In genomic region chr16:83807327-83807709, GRCh38 we compare ENCODE assay signal across 9 cellular contexts. TPM values are rescaled to one million over a fixed set of nuclear protein-coding genes. Genes with fewer than 3 reads are reported as not detected.
DNase-seq lines count a peak whose midpoint lies in the region; ATAC-seq and TF ChIP-seq lines count a peak whose summit lies in the region.
"Had no signal": no experiment of that assay in that cellular context is flagged by ENCODE, and none has a peak within 500 bp of the region (broad histone marks: within the 10 kb centered on the region; RNA-seq: fewer than 3 reads in every experiment).

No MANE protein-coding gene starts in this region.

- H3K9me3 Mint-ChIP-seq in activated naive CD4-positive, alpha-beta T cell treated with anti-CD3 and anti-CD28 coated beads for 36 hours, result no peaks in the 10 kb centered on the region
- H3K9me3 Mint-ChIP-seq in activated naive CD4-positive, alpha-beta T cell treated with anti-CD3 and anti-CD28 coated beads, Interleukin-2, amount 50 U/mL, for 72 hours, result peaks cover 0 to 10% of the 10 kb centered on the region in 2 donors

- no peak for DNase-seq in activated naive CD4-positive, alpha-beta T cell treated with anti-CD3 and anti-CD28 coated beads for 36 hours
- DNase-seq in activated naive CD4-positive, alpha-beta T cell (lab: John Stamatoyannopoulos, UW), result no peak
- no peak for DNase-seq in activated naive CD4-positive, alpha-beta T cell treated with anti-CD3 and anti-CD28 coated beads, Interleukin-2, amount 50 U/mL, for 72 hours (ENCODE audit: low spot score in 2 of 2)
- DNase-seq in tibial nerve (ENCODE audit: low spot score in 2 of 2) (no peak), CD1c-positive myeloid dendritic cell (ENCODE audit: extremely low spot score) (no peak)

- H3K27ac ChIP-seq in liver (ENCODE audit: low read depth in 1 of 2, low read length in 2 of 2) (no peak overlapping the region), tibial nerve (peak overlapping the region; percentile 51 to 89 (median 79))

- H3K4me3 ChIP-seq in liver (ENCODE audit: low read depth in 1 of 3, low read length in 3 of 3), result peak overlapping the region in 2 of 3 donors; percentile 4 to 91
- H3K4me3 ChIP-seq in tibial nerve, result peak overlapping the region; percentile 8 to 96 (median 83)

- peaks cover 15% of the 10 kb centered on the region for H3K36me3 Mint-ChIP-seq in activated naive CD4-positive, alpha-beta T cell treated with anti-CD3 and anti-CD28 coated beads for 36 hours (ENCODE audit: low read depth)
- H3K36me3 Mint-ChIP-seq in activated naive CD4-positive, alpha-beta T cell treated with anti-CD3 and anti-CD28 coated beads, Interleukin-2, amount 50 U/mL, for 72 hours, result peaks cover 11 to 12% of the 10 kb centered on the region in 2 donors

- H3K4me1 Mint-ChIP-seq in activated naive CD4-positive, alpha-beta T cell treated with anti-CD3 and anti-CD28 coated beads for 36 hours (ENCODE audit: low read depth), result peaks cover 37% of the 10 kb centered on the region

- peaks cover 0 to 5% (median under 1%) of the 10 kb centered on the region in 4 donors for H3K36me3 ChIP-seq in liver (ENCODE audit: control insufficient read depth in 4 of 4, insufficient read depth in 3 of 4, low read depth in 1 of 4, low read length in 3 of 4)
- peaks cover 0 to 10% (median 0%) of the 10 kb centered on the region in 3 donors for H3K36me3 ChIP-seq in tibial nerve

- intact Hi-C loops in activated naive CD4-positive, alpha-beta T cell treated with anti-CD3 and anti-CD28 coated beads for 36 hours (cut with micrococcal nuclease), result loop anchor here (1.0 to 10.0 kb wide), 3 partner anchors 92 to 1633 kb away; partner anchors contain the start of genes MBTPS1, MLYCD and MPHOSPH6

- CTCF ChIA-PET in activated naive CD4-positive, alpha-beta T cell treated with anti-CD3 and anti-CD28 coated beads for 36 hours (lab: Charles Lee), result interaction anchor here (0.6 kb wide), 1 partner anchor 13 kb away, joined by 3 read pairs; no protein-coding TSS in a partner anchor

- H3K4me1 ChIP-seq in liver (ENCODE audit: control insufficient read depth in 4 of 4, insufficient read depth in 4 of 4, low read length in 3 of 4) (peaks cover 9 to 11% (median 10%) of the 10 kb centered on the region in 4 donors), tibial nerve (peaks cover 0 to 38% (median 9%) of the 10 kb centered on the region in 4 donors)

- no peak overlapping the region for H3K27ac Mint-ChIP-seq in activated naive CD4-positive, alpha-beta T cell treated with anti-CD3 and anti-CD28 coated beads for 36 hours
- H3K27ac Mint-ChIP-seq in activated naive CD4-positive, alpha-beta T cell treated with anti-CD3 and anti-CD28 coated beads, Interleukin-2, amount 50 U/mL, for 72 hours, result peak overlapping the region; percentile 41 to 93

- ATAC-seq in activated naive CD4-positive, alpha-beta T cell treated with anti-CD3 and anti-CD28 coated beads, Interleukin-2, amount 50 U/mL, for 72 hours, result no peak
- ATAC-seq in GM18867 (IDR thresholded peaks at IDR 0.05; ENCODE audit: unreplicated experiment) (no peak), HG03139 (IDR thresholded peaks at IDR 0.05; ENCODE audit: unreplicated experiment) (no peak)

- peak overlapping the region; percentile 98 for H3K4me3 Mint-ChIP-seq in activated naive CD4-positive, alpha-beta T cell treated with anti-CD3 and anti-CD28 coated beads for 36 hours

- H3K9me3 ChIP-seq in liver (ENCODE audit: control insufficient read depth in 4 of 4, low read length in 3 of 4) (no peaks in the 10 kb centered on the region), tibial nerve (no peaks in the 10 kb centered on the region)
- H3K9me3 ChIP-seq: adrenal gland had no signal

- H3K9ac ChIP-seq in liver (ENCODE audit: low read depth in 1 of 2, low read length in 2 of 2), result no peak overlapping the region

- no peak for TF ChIP-seq CTCF in liver (IDR thresholded peaks at IDR 0.05; ENCODE audit: low read depth, low read length, missing input control)
- no peak for TF ChIP-seq CTCF in tibial nerve (IDR thresholded peaks at IDR 0.05)

- no peak for TF ChIP-seq RAD21 in liver (IDR thresholded peaks at IDR 0.05)

- TF ChIP-seq EP300 in tibial nerve (IDR thresholded peaks at IDR 0.05), result no peak

- 84% methylated on average over 8 of the region's 8 CpGs for WGBS in liver
- 70 to 84% methylated on average over 7 to 8 of the region's 8 CpGs for WGBS in tibial nerve, 2 donors

- H3K27me3 ChIP-seq in liver (ENCODE audit: control insufficient read depth in 4 of 4, insufficient read depth in 4 of 4, low read length in 3 of 4) (no peaks in the 10 kb centered on the region), tibial nerve (no peaks in the 10 kb centered on the region)
- H3K27me3 ChIP-seq: adrenal gland had no signal

- TF ChIP-seq POLR2A in tibial nerve (IDR thresholded peaks at IDR 0.05), result no peak

- no peaks in the 10 kb centered on the region for H3K27me3 Mint-ChIP-seq in activated naive CD4-positive, alpha-beta T cell treated with anti-CD3 and anti-CD28 coated beads for 36 hours (ENCODE audit: low read depth)

TF ChIP-seq in liver, 16 proteins besides CTCF, POLR2A, EP300 and RAD21:
- TF ChIP-seq MAX (IDR thresholded peaks at IDR 0.05) (no peak), RXRA (IDR thresholded peaks at IDR 0.05) (no peak), ZBTB33 (IDR thresholded peaks at IDR 0.05) (no peak), EGR1 (IDR thresholded peaks at IDR 0.05; ENCODE audit: low read depth in 2 of 2) (no peak), JUND (IDR thresholded peaks at IDR 0.05) (no peak), HNF4G (IDR thresholded peaks at IDR 0.05) (no peak), FOXA1 (IDR thresholded peaks at IDR 0.05) (no peak), GABPA (IDR thresholded peaks at IDR 0.05 in 1 of 2, conservative IDR thresholded peaks at IDR 0.05 in 1 of 2) (no peak), ATF3 (IDR thresholded peaks at IDR 0.05) (no peak), FOXA2 (IDR thresholded peaks at IDR 0.05) (no peak), HNF4A (conservative IDR thresholded peaks at IDR 0.05) (no peak), TAF1 (conservative IDR thresholded peaks at IDR 0.05) (no peak), YY1 (IDR thresholded peaks at IDR 0.05) (no peak), SP1 (IDR thresholded peaks at IDR 0.05) (no peak), REST (IDR thresholded peaks at IDR 0.05) (no peak), NR2F2 (IDR thresholded peaks at IDR 0.05) (no peak)

RNA-seq across cellular contexts. Expression of gene HSBP1, which starts 0.5 kb away (rescaled TPM):
- 10 to 100 TPM; 72.1 to 72.8 TPM for total RNA-seq in activated naive CD4-positive, alpha-beta T cell treated with anti-CD3 and anti-CD28 coated beads for 36 hours
- total RNA-seq in activated naive CD4-positive, alpha-beta T cell treated with anti-CD3 and anti-CD28 coated beads, Interleukin-2, amount 50 U/mL, for 72 hours, result 10 to 100 TPM; 64.5 to 73.3 TPM
- total RNA-seq in liver, result 10 to 100 TPM in 1 of 2 donors, 1 to 10 TPM in 1; 5.1 to 57.2 TPM
- 100 to 1,000 TPM in 1 of 2 donors, 10 to 100 TPM in 1; 19.4 to 106 TPM for polyA plus RNA-seq in liver
- total RNA-seq in tibial nerve, result 10 to 100 TPM in 1 of 4 donors, 1 to 10 TPM in 3; 7.3 to 12.6 (median 8.5) TPM

Comparison
In these comparisons a context has a peak if more than half of its experiments do, and no peak if none do; other contexts are left out.
1. H3K27ac ChIP-seq: peak in tibial nerve (4 of 4); none in liver (0 of 2).